ENCODE assay signal across 8 cellular contexts in the genomic region with DNA sequence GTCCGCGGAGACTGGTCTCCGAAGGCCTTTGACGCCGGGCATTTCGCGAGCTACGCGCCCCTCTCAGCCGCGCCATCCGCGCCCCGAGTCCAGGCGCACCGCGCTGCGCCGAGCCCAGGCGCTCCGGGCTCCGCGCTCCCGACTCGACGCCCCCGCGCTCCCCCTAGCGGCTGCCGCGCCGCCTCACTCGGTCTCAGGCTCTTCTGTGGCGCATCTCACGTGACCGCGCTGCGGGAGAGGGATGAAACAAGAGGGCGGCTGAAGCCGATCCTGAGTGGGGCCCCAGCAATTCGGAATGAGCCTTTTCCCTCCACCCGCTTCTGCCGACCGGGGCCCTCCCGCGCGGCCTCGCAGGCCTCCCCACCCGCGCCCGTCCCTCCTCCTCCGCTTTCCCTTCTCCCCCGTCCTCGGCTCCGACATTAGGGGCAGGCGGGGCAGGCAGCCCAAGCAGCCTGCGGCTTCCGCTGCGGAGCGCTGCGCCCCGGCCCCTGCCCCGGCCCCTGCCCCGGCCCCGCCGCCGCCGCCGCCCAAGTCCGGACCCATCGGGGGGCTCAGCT. TPM values are rescaled to one million over a fixed set of nuclear protein-coding genes. Genes with fewer than 3 reads are reported as not detected.
DNase-seq lines count a peak whose midpoint lies in the region; ATAC-seq and TF ChIP-seq lines count a peak whose summit lies in the region.

No MANE protein-coding gene starts in this region.

- H3K27ac ChIP-seq in layer of hippocampus (ENCODE audit: low read depth, low read length): peak overlapping the region; percentile 82

- DNase-seq in AG09319 (ENCODE audit: extremely low read depth, low read depth) (peak; percentile 57), NCI-H2196 treated with DMSO at 0.1 percent for 48 hours (lab: John Stamatoyannopoulos, UW; ENCODE audit: unreplicated experiment) (peak; percentile 79), cerebellum (ENCODE audit: low spot score) (peak; percentile 93)
- DNase-seq in stimulated activated CD4-positive, alpha-beta T cell treated with anti-CD3 and anti-CD28 coated beads, Interleukin-1b, Interleukin-23, amount 100 ng/mL, for 4 hours (ENCODE audit: low read depth in 2 of 2): peak; percentile 86 to 93

- TF ChIP-seq CTCF in AG09319 (IDR thresholded peaks at IDR 0.05; ENCODE audit: low read depth, low read length): peak; percentile 71

- ATAC-seq in GM18873 (IDR thresholded peaks at IDR 0.05; ENCODE audit: low FRiP score, unreplicated experiment) (peak; percentile 88), HG03135 (IDR thresholded peaks at IDR 0.05; ENCODE audit: unreplicated experiment) (peak; percentile 82)
- peak; percentile 90 to 92 for ATAC-seq in activated CD4-positive, CD25-positive, alpha-beta regulatory T cell treated with anti-CD3 and anti-CD28 coated beads, Interleukin-2, amount 50 U/mL, for 24 hours

- no peaks in the 10 kb centered on the region for H3K27me3 ChIP-seq in layer of hippocampus (ENCODE audit: control insufficient read depth, insufficient read depth, low read length)

RNA-seq across cellular contexts. Expression of a gene that starts 42.5 kb away (rescaled TPM):
- total RNA-seq in cerebellum: 43.8 TPM

Comparison
In these comparisons a context has a peak if more than half of its experiments do, and no peak if none do; other contexts are left out.
1. Peak in every context shown above with its lines: DNase-seq, ATAC-seq and H3K27ac ChIP-seq.